In genomic region chr5:131466171-131466766, GRCh38 we compare ENCODE assay signal across 13 cellular contexts.
A peak's percentile ranks its signal among the peaks of the same experiment; 100 is the strongest.
DNase-seq lines count a peak whose midpoint lies in the region; ATAC-seq, FAIRE-seq and TF ChIP-seq lines count a peak whose summit lies in the region.
"Had no signal": no experiment of that assay in that cellular context is flagged by ENCODE, and none has a peak within 500 bp of the region (broad histone marks: within the 10 kb centered on the region; RNA-seq: fewer than 3 reads in every experiment).

No MANE protein-coding gene starts in this region.

- no peaks in the 10 kb centered on the region for H3K9me3 Mint-ChIP-seq in osteocyte (ENCODE audit: unreplicated experiment)
- H3K9me3 Mint-ChIP-seq: IgD-negative memory B cell; natural killer cell treated with Interleukin-12 subunit alpha and Interleukin-12 subunit beta and Interleukin-15 and Interleukin-18, amount 100 ng/mL, for 72 hours had no signal

- CTCF ChIA-PET in A549 (lab: Yijun Ruan, JAX) (no interaction called here), SK-N-SH (lab: Yijun Ruan, JAX) (no interaction called here)

- no peaks in the 10 kb centered on the region for H4K20me1 ChIP-seq in SK-N-SH (ENCODE audit: insufficient read depth)

- DNase-seq in A549 (ENCODE audit: low read depth in 1 of 2, low spot score in 1 of 2) (peak in 1 of 2 experiments; percentile 12), Daoy (ENCODE audit: low read depth) (peak; percentile 5), SK-N-SH (no peak), fibroblast of gingiva (ENCODE audit: low read depth) (peak; percentile 64), pancreas (no peak), osteocyte (ENCODE audit: extremely low spot score, unreplicated experiment) (no peak), islet precursor cell (no peak), NCI-H187 treated with DMSO at 0.1 percent for 48 hours (lab: John Stamatoyannopoulos, UW) (no peak)
- DNase-seq: Caco-2, NCI-H446, thyroid gland had no signal

- TF ChIP-seq RAD21 in A549 (conservative IDR thresholded peaks at IDR 0.05 in 1 of 2, IDR thresholded peaks at IDR 0.05 in 1 of 2) (no peak), SK-N-SH (IDR thresholded peaks at IDR 0.05; ENCODE audit: low read length) (no peak)

- no peak overlapping the region for H2AFZ ChIP-seq in SK-N-SH (ENCODE audit: low read depth)

- WGBS in A549 (ENCODE audit: missing lambda C conversion rate) = 92% methylated on average over 3 of the region's 3 CpGs
- 98% methylated on average over 3 of the region's 3 CpGs for WGBS in SK-N-SH (ENCODE audit: low lambda C conversion rate)
- 95% methylated on average over 3 of the region's 3 CpGs for WGBS in pancreas, 2 donors

- H3K36me3 Mint-ChIP-seq in osteocyte (ENCODE audit: unreplicated experiment) = peaks cover 29% of the 10 kb centered on the region

- H3K27ac ChIP-seq in A549 (no peak overlapping the region), SK-N-SH (ENCODE audit: low read depth in 2 of 2, low read length in 1 of 2) (peak overlapping the region in 1 of 2 experiments; percentile 55; a peak in 2 of 4 replicates), pancreas (no peak overlapping the region)
- H3K27ac ChIP-seq: thyroid gland had no signal

- FAIRE-seq in A549 (lab: Jason Lieb, UNC) = no peak
- FAIRE-seq in pancreas (lab: Jason Lieb, UNC) = no peak

- H3K27me3 Mint-ChIP-seq in osteocyte (ENCODE audit: unreplicated experiment) = no peaks in the 10 kb centered on the region
- H3K27me3 Mint-ChIP-seq: IgD-negative memory B cell; natural killer cell treated with Interleukin-12 subunit alpha and Interleukin-12 subunit beta and Interleukin-15 and Interleukin-18, amount 100 ng/mL, for 72 hours had no signal

- no peak overlapping the region for H3K4me3 Mint-ChIP-seq in osteocyte (ENCODE audit: unreplicated experiment)
- H3K4me3 Mint-ChIP-seq: IgD-negative memory B cell; natural killer cell treated with Interleukin-12 subunit alpha and Interleukin-12 subunit beta and Interleukin-15 and Interleukin-18, amount 100 ng/mL, for 72 hours had no signal

- H3K9me2 ChIP-seq in SK-N-SH = no peaks in the 10 kb centered on the region

- H3K79me2 ChIP-seq in SK-N-SH (ENCODE audit: insufficient read depth) = no peaks in the 10 kb centered on the region

- H3K4me3 ChIP-seq in A549 = no peak overlapping the region
- no peak overlapping the region for H3K4me3 ChIP-seq in SK-N-SH (ENCODE audit: low read depth in 2 of 2, low read length in 1 of 2)
- no peak overlapping the region for H3K4me3 ChIP-seq in pancreas
- H3K4me3 ChIP-seq: thyroid gland had no signal

- TF ChIP-seq POLR2A in A549 (IDR thresholded peaks at IDR 0.05; ENCODE audit: low read length) = no peak

- H3K27ac Mint-ChIP-seq in osteocyte (ENCODE audit: unreplicated experiment) = no peak overlapping the region
- H3K27ac Mint-ChIP-seq: IgD-negative memory B cell had no signal

- H3F3A ChIP-seq in SK-N-SH (replicated peaks; ENCODE audit: insufficient read depth) = peaks cover 20% of the 10 kb centered on the region

- H3K4me2 ChIP-seq in A549 (no peak overlapping the region), SK-N-SH (no peak overlapping the region)

- H3K9me3 ChIP-seq in A549 (no peaks in the 10 kb centered on the region), SK-N-SH (no peaks in the 10 kb centered on the region), pancreas (no peaks in the 10 kb centered on the region)
- H3K9me3 ChIP-seq: Caco-2, thyroid gland had no signal

- no peak for TF ChIP-seq CTCF in A549 (IDR thresholded peaks at IDR 0.05)
- no peak for TF ChIP-seq CTCF in SK-N-SH (IDR thresholded peaks at IDR 0.05)
- TF ChIP-seq CTCF in pancreas (IDR thresholded peaks at IDR 0.05) = no peak
- TF ChIP-seq CTCF in osteocyte (IDR thresholded peaks at IDR 0.05) = no peak

- H3K9ac ChIP-seq in SK-N-SH = no peak overlapping the region

- H3K4me1 ChIP-seq in A549 = no peaks in the 10 kb centered on the region
- no peaks in the 10 kb centered on the region; a peak in 1 of 4 replicates for H3K4me1 ChIP-seq in SK-N-SH (ENCODE audit: control insufficient read depth in 1 of 2, insufficient read depth in 2 of 2, low read depth in 1 of 2, low read length in 1 of 2)
- H3K4me1 ChIP-seq in pancreas = no peaks in the 10 kb centered on the region
- H3K4me1 ChIP-seq: Caco-2, thyroid gland had no signal

- POLR2A ChIA-PET in A549 (lab: Yijun Ruan, JAX) = no interaction called here
- POLR2A ChIA-PET in SK-N-SH (lab: Yijun Ruan, JAX) = no interaction called here

- TF ChIP-seq EP300 in A549 (IDR thresholded peaks at IDR 0.05) (no peak), SK-N-SH (IDR thresholded peaks at IDR 0.05; ENCODE audit: borderline replicate concordance in 1 of 2, low read depth in 1 of 2, low read length in 1 of 2) (no peak)

- H3K27me3 ChIP-seq in SK-N-SH (ENCODE audit: insufficient read depth) (no peaks in the 10 kb centered on the region), pancreas (no peaks in the 10 kb centered on the region)
- H3K27me3 ChIP-seq: thyroid gland had no signal

- H3K4me1 Mint-ChIP-seq in osteocyte (ENCODE audit: unreplicated experiment) = peaks cover 6% of the 10 kb centered on the region
- H3K4me1 Mint-ChIP-seq: IgD-negative memory B cell had no signal

- ATAC-seq in A549 (peak in 1 of 2 experiments; percentile 50; a peak in 2 of 6 replicates), pancreas (no peak)
- ATAC-seq: natural killer cell treated with Interleukin-12 subunit alpha and Interleukin-12 subunit beta and Interleukin-15 and Interleukin-18, amount 100 ng/mL, for 72 hours had no signal

- peaks cover 17 to 33% of the 10 kb centered on the region in 2 experiments for H3K36me3 ChIP-seq in SK-N-SH (replicated peaks in 1 of 2; ENCODE audit: control insufficient read depth in 1 of 2, insufficient read depth in 2 of 2, low read length in 1 of 2)
- H3K36me3 ChIP-seq in pancreas = no peaks in the 10 kb centered on the region
- H3K36me3 ChIP-seq: thyroid gland had no signal

- intact Hi-C loops in pancreas (cut with DNase I) = no loop called here

TF ChIP-seq in A549, 52 proteins besides CTCF, POLR2A, EP300 and RAD21:
- TF ChIP-seq MAFK (IDR thresholded peaks at IDR 0.05; ENCODE audit: partially characterized antibody) = peak; percentile 74
- TF ChIP-seq CBX2 (IDR thresholded peaks at IDR 0.05; ENCODE audit: borderline replicate concordance, low read depth) = no peak
- no peak for TF ChIP-seq CHD4 (IDR thresholded peaks at IDR 0.05; ENCODE audit: borderline replicate concordance)
- no peak for TF ChIP-seq CHD2 (IDR thresholded peaks at IDR 0.05; ENCODE audit: low read length, partially characterized antibody)
TF ChIP-seq in A549: peak in this region for 1.

TF ChIP-seq in SK-N-SH, 30 proteins besides CTCF, POLR2A, EP300 and RAD21:
- TF ChIP-seq NFIC (IDR thresholded peaks at IDR 0.05; ENCODE audit: borderline replicate concordance) = peak; percentile 31; the same call in 1 of the 2 replicates
- peak; percentile 75; the same call in 1 of the 2 replicates for TF ChIP-seq FOSL2 (IDR thresholded peaks at IDR 0.05; ENCODE audit: borderline replicate concordance, low read depth)
- TF ChIP-seq USF2 (IDR thresholded peaks at IDR 0.05; ENCODE audit: borderline replicate concordance, low read depth, low read length) = no peak
- TF ChIP-seq SMC3 (IDR thresholded peaks at IDR 0.05; ENCODE audit: low read depth, low read length) = no peak
- TF ChIP-seq FOXJ3 (CRISPR knock-in tag; IDR thresholded peaks at IDR 0.05) = no peak
- no peak for TF ChIP-seq RCOR1 (IDR thresholded peaks at IDR 0.05; ENCODE audit: low read length)
- TF ChIP-seq MAX (IDR thresholded peaks at IDR 0.05; ENCODE audit: low read depth) = 0 out of 2 replicates have a peak, but pooled peaks have one; percentile 15
- peak; percentile 52; the same call in 1 of the 2 replicates for TF ChIP-seq TCF12 (IDR thresholded peaks at IDR 0.05)
- no peak for TF ChIP-seq NRF1 (IDR thresholded peaks at IDR 0.05; ENCODE audit: low read depth, low read length)
- peak; percentile 71 for TF ChIP-seq PBX3 (IDR thresholded peaks at IDR 0.05)
- TF ChIP-seq FOXM1 (IDR thresholded peaks at IDR 0.05; ENCODE audit: low read depth) = no peak
- 0 out of 2 replicates have a peak, but pooled peaks have one; percentile 51 for TF ChIP-seq ZBTB33 (IDR thresholded peaks at IDR 0.05; ENCODE audit: borderline replicate concordance, low read depth)
- TF ChIP-seq JUND (IDR thresholded peaks at IDR 0.05) = peak; percentile 54; the same call in 1 of the 2 replicates

Comparison
In these comparisons a context has a peak if more than half of its experiments do, and no peak if none do; other contexts are left out.
1. DNase-seq: peak in Daoy (single experiment) and fibroblast of gingiva (single experiment); none in SK-N-SH (single experiment), pancreas (0 of 6), osteocyte (single experiment), islet precursor cell (single experiment) and NCI-H187 treated with DMSO at 0.1 percent for 48 hours (single experiment).
2. Of the 12 proteins assayed by ChIP-seq in both A549 and SK-N-SH: peak only in A549: none; only in SK-N-SH: FOSL2, MAX and PBX3; in both: none; in neither: 9.